ENCODE assay signal across 26 cellular contexts in genomic region chr7:37220664-37221063, GRCh38.
"Had no signal": no experiment of that assay in that cellular context is flagged by ENCODE, and none has a peak within 500 bp of the region (broad histone marks: within the 10 kb centered on the region; RNA-seq: fewer than 3 reads in every experiment).

No MANE protein-coding gene starts in this region.

- H3K27me3 ChIP-seq: gastrocnemius medialis, ovary, sigmoid colon, testis, transverse colon had no signal

- H3K9me3 ChIP-seq: gastrocnemius medialis, left ventricle myocardium inferior, ovary, psoas muscle, sigmoid colon, testis, transverse colon had no signal

- H3K4me3 ChIP-seq: gastrocnemius medialis, left ventricle myocardium inferior, lung, ovary, psoas muscle, sigmoid colon, testis, transverse colon had no signal

- H3K27ac ChIP-seq: gastrocnemius medialis, left ventricle myocardium inferior, ovary, psoas muscle, sigmoid colon, testis, transverse colon, VCaP had no signal

- H3K27me3 Mint-ChIP-seq: activated CD4-positive, alpha-beta memory T cell treated with anti-CD3 and anti-CD28 coated beads for 36 hours; activated CD4-positive, alpha-beta T cell treated with anti-CD3 and anti-CD28 coated beads, Interleukin-2, amount 10 ng/mL, durations not matched to agents 24 days and 14 days; activated T-helper 17 cell treated with anti-CD3 and anti-CD28 coated beads, Interleukin-2, amount 50 U/mL, for 72 hours; central memory CD8-positive, alpha-beta T cell; stimulated activated naive B cell treated with anti-CD40 and anti-IgM and Interleukin-4, amounts not matched to agents 10 μg/mL and 1 μg/mL and 100 μg/mL, for 72 hours had no signal

- H3K9me3 Mint-ChIP-seq: activated CD4-positive, alpha-beta memory T cell treated with anti-CD3 and anti-CD28 coated beads for 36 hours; activated CD4-positive, alpha-beta T cell treated with anti-CD3 and anti-CD28 coated beads, Interleukin-2, amount 10 ng/mL, durations not matched to agents 24 days and 14 days; activated naive CD4-positive, alpha-beta T cell treated with anti-CD3 and anti-CD28 coated beads, Interleukin-2, amount 50 U/mL, for 72 hours; activated T-cell treated with anti-CD3 and anti-CD28 coated beads, Interleukin-2, amount 50 U/mL, for 4 hours; activated T-helper 17 cell treated with anti-CD3 and anti-CD28 coated beads, Interleukin-2, amount 50 U/mL, for 72 hours; central memory CD8-positive, alpha-beta T cell; nephron; stimulated activated naive B cell treated with anti-CD40 and anti-IgM and Interleukin-4, amounts not matched to agents 10 μg/mL and 1 μg/mL and 100 μg/mL, for 72 hours had no signal

- H3K27ac Mint-ChIP-seq: activated CD4-positive, alpha-beta memory T cell treated with anti-CD3 and anti-CD28 coated beads for 36 hours; activated CD4-positive, alpha-beta T cell treated with anti-CD3 and anti-CD28 coated beads, Interleukin-2, amount 10 ng/mL, durations not matched to agents 24 days and 14 days; activated T-helper 17 cell treated with anti-CD3 and anti-CD28 coated beads, Interleukin-2, amount 50 U/mL, for 72 hours; nephron; stimulated activated naive B cell treated with anti-CD40 and anti-IgM and Interleukin-4, amounts not matched to agents 10 μg/mL and 1 μg/mL and 100 μg/mL, for 72 hours had no signal

- ATAC-seq: activated CD4-positive, CD25-positive, alpha-beta regulatory T cell treated with anti-CD3 and anti-CD28 coated beads, Interleukin-2, amount 50 U/mL, for 24 hours; activated naive CD4-positive, alpha-beta T cell treated with anti-CD3 and anti-CD28 coated beads, Interleukin-2, amount 50 U/mL, for 72 hours; activated T-cell treated with anti-CD3 and anti-CD28 coated beads, Interleukin-2, amount 50 U/mL, for 4 hours; activated T-helper 17 cell treated with anti-CD3 and anti-CD28 coated beads, Interleukin-2, amount 50 U/mL, for 72 hours; gastrocnemius medialis; psoas muscle had no signal

- DNase-seq: activated CD4-positive, alpha-beta memory T cell treated with anti-CD3 and anti-CD28 coated beads for 36 hours; activated CD4-positive, alpha-beta T cell treated with anti-CD3 and anti-CD28 coated beads, Interleukin-2, amount 10 ng/mL, durations not matched to agents 24 days and 14 days; activated CD8-positive, alpha-beta memory T cell treated with anti-CD3 and anti-CD28 coated beads, Interleukin-2, amount 50 U/mL, for 4 hours; activated gamma-delta T cell treated with Interleukin-2 at 50 U/mL for 16 hours; activated T-cell treated with anti-CD3 and anti-CD28 coated beads, Interleukin-2, amount 50 U/mL, for 4 hours; dermis blood vessel endothelial cell; effector CD4-positive, alpha-beta T cell; gastrocnemius medialis; glutamatergic neuron; left ventricle myocardium inferior; ovary; psoas muscle; sigmoid colon; small intestine; stimulated activated CD4-positive, alpha-beta T cell treated with anti-CD3 and anti-CD28 coated beads, Interleukin-1b, Interleukin-23, amount 100 ng/mL, for 48 hours; stimulated activated naive B cell treated with anti-CD40 and anti-IgM and Interleukin-4, amounts not matched to agents 10 μg/mL and 1 μg/mL and 100 μg/mL, for 72 hours; T-helper 9 cell; testis; transverse colon had no signal

- H3K36me3 ChIP-seq: gastrocnemius medialis, ovary, sigmoid colon had no signal

- H3K4me1 ChIP-seq: psoas muscle, sigmoid colon, transverse colon had no signal

- H3K4me3 Mint-ChIP-seq: activated CD4-positive, alpha-beta memory T cell treated with anti-CD3 and anti-CD28 coated beads for 36 hours; activated CD4-positive, alpha-beta T cell treated with anti-CD3 and anti-CD28 coated beads, Interleukin-2, amount 10 ng/mL, durations not matched to agents 24 days and 14 days; activated T-cell treated with anti-CD3 and anti-CD28 coated beads, Interleukin-2, amount 50 U/mL, for 4 hours; activated T-helper 17 cell treated with anti-CD3 and anti-CD28 coated beads, Interleukin-2, amount 50 U/mL, for 72 hours; central memory CD8-positive, alpha-beta T cell; nephron; stimulated activated naive B cell treated with anti-CD40 and anti-IgM and Interleukin-4, amounts not matched to agents 10 μg/mL and 1 μg/mL and 100 μg/mL, for 72 hours had no signal
